1 cellular context compared by ENCODE assay signal in genomic region chr2:137960223-137960622, GRCh38.
A peak's percentile ranks its signal among the peaks of the same experiment; 100 is the strongest.
TF ChIP-seq lines count a peak whose summit lies in the region.

No MANE protein-coding gene starts in this region.

TF ChIP-seq in endothelial cell of umbilical vein, 7 proteins besides CTCF, POLR2A, EP300 and RAD21:
- TF ChIP-seq GATA2 (IDR thresholded peaks at IDR 0.05; ENCODE audit: insufficient read depth, insufficient read length, low read depth, low read length) (no peak), POLR2AphosphoS5 (IDR thresholded peaks at IDR 0.05; ENCODE audit: insufficient read depth, low read depth, low read length) (peak; percentile 49), MYC (IDR thresholded peaks at IDR 0.05; ENCODE audit: low read depth, low read length) (no peak), JUN (IDR thresholded peaks at IDR 0.05; ENCODE audit: borderline replicate concordance, insufficient read depth, insufficient read length, low read depth) (peak; percentile 81), EZH2 (IDR thresholded peaks at IDR 0.05; ENCODE audit: borderline replicate concordance, low read depth, low read length, severe bottlenecking) (no peak), FOS (IDR thresholded peaks at IDR 0.05; ENCODE audit: borderline replicate concordance, insufficient read depth, low read length) (peak; percentile 81)
- TF ChIP-seq, protein P1, sequence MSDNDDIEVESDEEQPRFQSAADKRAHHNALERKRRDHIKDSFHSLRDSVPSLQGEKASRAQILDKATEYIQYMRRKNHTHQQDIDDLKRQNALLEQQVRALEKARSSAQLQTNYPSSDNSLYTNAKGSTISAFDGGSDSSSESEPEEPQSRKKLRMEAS (IDR thresholded peaks at IDR 0.05; ENCODE audit: insufficient read depth, insufficient read length), result no peak
